ENCODE assay signal across 8 cellular contexts in the genomic region with DNA sequence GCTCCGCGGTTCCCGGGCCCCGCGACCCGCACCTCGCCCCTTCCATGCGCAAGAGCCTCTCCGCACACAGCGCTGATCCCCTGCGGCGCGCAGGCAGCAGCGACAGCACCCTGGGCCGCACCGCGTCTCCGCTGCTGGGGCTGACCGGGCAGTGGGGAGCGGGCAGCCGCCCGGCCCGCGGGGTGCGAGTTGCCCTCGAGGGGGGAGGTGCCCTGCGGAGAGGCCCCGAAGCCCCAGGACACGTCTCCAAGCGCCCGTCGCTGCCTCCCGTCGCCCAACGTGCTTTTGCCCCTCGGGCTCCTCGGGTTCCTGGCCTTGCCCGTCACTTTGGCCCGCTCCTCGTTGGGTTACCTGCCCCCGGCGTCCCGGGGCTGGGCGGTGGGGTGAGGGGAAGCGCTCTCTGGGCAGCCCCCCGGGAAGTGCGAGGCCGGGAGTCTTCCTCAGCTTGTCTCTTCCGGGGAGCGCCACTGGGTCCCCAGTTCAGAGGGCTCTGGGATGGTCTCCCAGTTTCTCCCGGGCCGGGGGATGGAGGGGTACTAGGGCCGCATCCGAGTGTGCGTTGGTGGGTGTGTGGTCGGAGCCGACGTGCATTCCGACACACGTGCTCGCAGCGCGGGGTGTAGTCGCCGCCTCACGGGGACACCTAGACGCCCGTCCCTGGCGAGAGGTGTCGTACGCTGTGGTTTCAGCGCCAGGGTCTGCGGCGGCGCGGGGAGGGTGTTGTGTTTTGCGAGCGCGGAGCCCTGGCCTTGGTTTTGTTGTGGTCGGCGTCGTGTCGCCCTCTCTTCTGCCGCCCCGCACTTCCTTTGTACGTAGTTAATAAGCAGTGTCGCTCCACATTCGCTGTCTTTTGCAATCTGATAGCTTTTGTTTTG. TPM values are rescaled to one million over a fixed set of nuclear protein-coding genes. Genes with fewer than 3 reads are reported as not detected.
DNase-seq lines count a peak whose midpoint lies in the region; ATAC-seq and TF ChIP-seq lines count a peak whose summit lies in the region.

No MANE protein-coding gene starts in this region.

- no peaks in the 10 kb centered on the region for H3K27me3 ChIP-seq in iPS DF 6.9 (ENCODE audit: control insufficient read depth, insufficient read depth, low read length)
- peaks cover 14 to 16% (median 14%) of the 10 kb centered on the region in 3 donors for H3K27me3 ChIP-seq in skeletal muscle tissue (ENCODE audit: control insufficient read depth in 3 of 3, insufficient read depth in 3 of 3, low read length in 3 of 3)

- in situ Hi-C loops in astrocyte of the spinal cord (cut with HindIII; ENCODE audit: low sequenced_read_pairs), result no loop called here

- H3K9me3 ChIP-seq in iPS DF 6.9 (ENCODE audit: control insufficient read depth, insufficient read depth, low read length) (no peaks in the 10 kb centered on the region), skeletal muscle tissue (ENCODE audit: control insufficient read depth in 3 of 3, low read length in 3 of 3) (no peaks in the 10 kb centered on the region)

- no peaks in the 10 kb centered on the region; the same call in 1 of the 2 replicates for H3K36me3 ChIP-seq in iPS DF 6.9 (ENCODE audit: control insufficient read depth, insufficient read depth, low read length)
- H3K36me3 ChIP-seq in skeletal muscle tissue (ENCODE audit: control insufficient read depth in 3 of 3, insufficient read depth in 3 of 3, low read length in 3 of 3), result no peaks in the 10 kb centered on the region

- no peak for DNase-seq in astrocyte of the spinal cord (ENCODE audit: low read depth, low spot score)
- no peak for DNase-seq in iPS DF 6.9 (ENCODE audit: low read depth, low spot score)
- DNase-seq in omental fat pad (ENCODE audit: low spot score), result no peak
- DNase-seq in middle frontal gyrus (ENCODE audit: extremely low spot score, low spot score), result no peak

- peak overlapping the region; percentile 66 to 81 (median 66) for H3K9ac ChIP-seq in skeletal muscle tissue (ENCODE audit: low read depth in 1 of 3, low read length in 3 of 3)

- no peaks in the 10 kb centered on the region for H3K4me1 ChIP-seq in iPS DF 6.9 (ENCODE audit: control insufficient read depth, insufficient read depth, low read length)
- H3K4me1 ChIP-seq in skeletal muscle tissue (ENCODE audit: control insufficient read depth in 3 of 3, insufficient read depth in 3 of 3, low read length in 3 of 3), result peaks cover 7 to 16% (median 11%) of the 10 kb centered on the region in 3 donors

- no CpG with 5 or more reads among the region's 88 CpGs for WGBS in iPS DF 6.9 (ENCODE audit: insufficient coverage, insufficient read length)

- TF ChIP-seq CTCF in astrocyte of the spinal cord (IDR thresholded peaks at IDR 0.05; ENCODE audit: low read depth, low read length) (no peak), omental fat pad (IDR thresholded peaks at IDR 0.05) (no peak)

- ATAC-seq in SK-N-SH treated with all-trans-retinoic acid at 6 μM for 48 hours (peak; percentile 30), omental fat pad (ENCODE audit: low FRiP score) (no peak), HG03378 (IDR thresholded peaks at IDR 0.05; ENCODE audit: unreplicated experiment) (no peak)

- H3K27ac ChIP-seq in iPS DF 6.9 (ENCODE audit: low read length), result no peak overlapping the region
- peak overlapping the region; percentile 55 for H3K27ac ChIP-seq in skeletal muscle tissue (ENCODE audit: low read depth, low read length)

- H3K4me3 ChIP-seq in GM08714 (ENCODE audit: low read length), result peak overlapping the region; percentile 65
- H3K4me3 ChIP-seq in astrocyte of the spinal cord (ENCODE audit: low read depth, low read length), result peak overlapping the region; percentile 85
- peak overlapping the region; percentile 71 for H3K4me3 ChIP-seq in iPS DF 6.9 (ENCODE audit: low read length)
- peak overlapping the region; percentile 59 to 85 (median 82) for H3K4me3 ChIP-seq in skeletal muscle tissue (ENCODE audit: low read length in 3 of 3)

TF ChIP-seq in SK-N-SH treated with all-trans-retinoic acid at 6 μM for 48 hours, 23 proteins besides CTCF, POLR2A, EP300 and RAD21:
- no peak for TF ChIP-seq ZNF565 (CRISPR knock-in tag; conservative IDR thresholded peaks at IDR 0.05; ENCODE audit: low read depth)
- TF ChIP-seq ARNTL (CRISPR knock-in tag; IDR thresholded peaks at IDR 0.05; ENCODE audit: borderline replicate concordance, low read depth), result no peak
- TF ChIP-seq, protein P1, sequence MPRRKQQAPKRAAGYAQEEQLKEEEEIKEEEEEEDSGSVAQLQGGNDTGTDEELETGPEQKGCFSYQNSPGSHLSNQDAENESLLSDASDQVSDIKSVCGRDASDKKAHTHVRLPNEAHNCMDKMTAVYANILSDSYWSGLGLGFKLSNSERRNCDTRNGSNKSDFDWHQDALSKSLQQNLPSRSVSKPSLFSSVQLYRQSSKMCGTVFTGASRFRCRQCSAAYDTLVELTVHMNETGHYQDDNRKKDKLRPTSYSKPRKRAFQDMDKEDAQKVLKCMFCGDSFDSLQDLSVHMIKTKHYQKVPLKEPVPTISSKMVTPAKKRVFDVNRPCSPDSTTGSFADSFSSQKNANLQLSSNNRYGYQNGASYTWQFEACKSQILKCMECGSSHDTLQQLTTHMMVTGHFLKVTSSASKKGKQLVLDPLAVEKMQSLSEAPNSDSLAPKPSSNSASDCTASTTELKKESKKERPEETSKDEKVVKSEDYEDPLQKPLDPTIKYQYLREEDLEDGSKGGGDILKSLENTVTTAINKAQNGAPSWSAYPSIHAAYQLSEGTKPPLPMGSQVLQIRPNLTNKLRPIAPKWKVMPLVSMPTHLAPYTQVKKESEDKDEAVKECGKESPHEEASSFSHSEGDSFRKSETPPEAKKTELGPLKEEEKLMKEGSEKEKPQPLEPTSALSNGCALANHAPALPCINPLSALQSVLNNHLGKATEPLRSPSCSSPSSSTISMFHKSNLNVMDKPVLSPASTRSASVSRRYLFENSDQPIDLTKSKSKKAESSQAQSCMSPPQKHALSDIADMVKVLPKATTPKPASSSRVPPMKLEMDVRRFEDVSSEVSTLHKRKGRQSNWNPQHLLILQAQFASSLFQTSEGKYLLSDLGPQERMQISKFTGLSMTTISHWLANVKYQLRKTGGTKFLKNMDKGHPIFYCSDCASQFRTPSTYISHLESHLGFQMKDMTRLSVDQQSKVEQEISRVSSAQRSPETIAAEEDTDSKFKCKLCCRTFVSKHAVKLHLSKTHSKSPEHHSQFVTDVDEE (CRISPR knock-in tag; IDR thresholded peaks at IDR 0.05), result no peak
- TF ChIP-seq, protein P2, sequence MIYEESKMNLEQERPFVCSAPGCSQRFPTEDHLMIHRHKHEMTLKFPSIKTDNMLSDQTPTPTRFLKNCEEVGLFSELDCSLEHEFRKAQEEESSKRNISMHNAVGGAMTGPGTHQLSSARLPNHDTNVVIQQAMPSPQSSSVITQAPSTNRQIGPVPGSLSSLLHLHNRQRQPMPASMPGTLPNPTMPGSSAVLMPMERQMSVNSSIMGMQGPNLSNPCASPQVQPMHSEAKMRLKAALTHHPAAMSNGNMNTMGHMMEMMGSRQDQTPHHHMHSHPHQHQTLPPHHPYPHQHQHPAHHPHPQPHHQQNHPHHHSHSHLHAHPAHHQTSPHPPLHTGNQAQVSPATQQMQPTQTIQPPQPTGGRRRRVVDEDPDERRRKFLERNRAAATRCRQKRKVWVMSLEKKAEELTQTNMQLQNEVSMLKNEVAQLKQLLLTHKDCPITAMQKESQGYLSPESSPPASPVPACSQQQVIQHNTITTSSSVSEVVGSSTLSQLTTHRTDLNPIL (CRISPR knock-in tag; IDR thresholded peaks at IDR 0.05; ENCODE audit: low read depth), result no peak
- TF ChIP-seq TOX (CRISPR knock-in tag; IDR thresholded peaks at IDR 0.05; ENCODE audit: borderline replicate concordance), result no peak
- TF ChIP-seq ZC3H10 (CRISPR knock-in tag; IDR thresholded peaks at IDR 0.05), result no peak
- no peak for TF ChIP-seq ZNF70 (CRISPR knock-in tag; IDR thresholded peaks at IDR 0.05)

RNA-seq across cellular contexts. Expression of a gene that starts 1.9 kb away (rescaled TPM):
- total RNA-seq in skeletal muscle tissue (25.6 TPM), omental fat pad (10 to 100 TPM; 39.3 to 97.4 (median 44.7) TPM)
